ENCODE assay signal across 8 cellular contexts in genomic region chr15:55289011-55289572, GRCh38. TPM values are rescaled to one million over a fixed set of nuclear protein-coding genes. Genes with fewer than 3 reads are reported as not detected.
A peak's percentile ranks its signal among the peaks of the same experiment; 100 is the strongest.
DNase-seq lines count a peak whose midpoint lies in the region; ATAC-seq and TF ChIP-seq lines count a peak whose summit lies in the region.

No MANE protein-coding gene starts in this region.

- 3 to 6% methylated on average over 4 to 13 of the region's 15 CpGs for WGBS in esophagus squamous epithelium, 2 donors

- TF ChIP-seq CTCF in esophagus squamous epithelium (IDR thresholded peaks at IDR 0.05) (no peak), nephron progenitor cell (IDR thresholded peaks at IDR 0.05) (no peak)

- ATAC-seq in GM19035 (IDR thresholded peaks at IDR 0.05; ENCODE audit: unreplicated experiment): peak; percentile 11
- peak; percentile 13 for ATAC-seq in activated CD8-positive, alpha-beta memory T cell treated with anti-CD3 and anti-CD28 coated beads, Interleukin-2, amount 10 ng/mL, durations not matched to agents 7 days and 5 days

- H3K9me3 Mint-ChIP-seq in activated CD8-positive, alpha-beta memory T cell treated with anti-CD3 and anti-CD28 coated beads, Interleukin-2, amount 10 ng/mL, durations not matched to agents 7 days and 5 days (ENCODE audit: low read depth): no peaks in the 10 kb centered on the region
- no peaks in the 10 kb centered on the region for H3K9me3 Mint-ChIP-seq in nephron progenitor cell

- no peaks in the 10 kb centered on the region for H3K36me3 ChIP-seq in esophagus squamous epithelium

- H3K27ac ChIP-seq in esophagus squamous epithelium: peak overlapping the region; percentile 92 to 96 (median 96)

- TF ChIP-seq POLR2A in esophagus squamous epithelium (IDR thresholded peaks at IDR 0.05): peak in 1 of 4 donors; percentile 11

- H3K4me3 ChIP-seq in esophagus squamous epithelium: peak overlapping the region; percentile 77 to 92 (median 78)

- H3K27me3 ChIP-seq in esophagus squamous epithelium: no peaks in the 10 kb centered on the region

- H3K27me3 Mint-ChIP-seq in activated CD8-positive, alpha-beta memory T cell treated with anti-CD3 and anti-CD28 coated beads, Interleukin-2, amount 10 ng/mL, durations not matched to agents 7 days and 5 days: no peaks in the 10 kb centered on the region
- H3K27me3 Mint-ChIP-seq in nephron progenitor cell (ENCODE audit: low read depth, poor library complexity): peaks cover 6% of the 10 kb centered on the region

- H3K36me3 Mint-ChIP-seq in activated CD8-positive, alpha-beta memory T cell treated with anti-CD3 and anti-CD28 coated beads, Interleukin-2, amount 10 ng/mL, durations not matched to agents 7 days and 5 days: peaks cover 37% of the 10 kb centered on the region
- peaks cover 4% of the 10 kb centered on the region for H3K36me3 Mint-ChIP-seq in nephron progenitor cell (ENCODE audit: low read depth)

- intact Hi-C loops in esophagus squamous epithelium (cut with DNase I): loop anchor here (2.0 kb wide), 1 partner anchor 70 kb away; no protein-coding TSS in a partner anchor

- H3K4me1 ChIP-seq in esophagus squamous epithelium: peaks cover 0 to 38% (median 14%) of the 10 kb centered on the region in 3 donors

- peaks cover 40% of the 10 kb centered on the region for H3K4me1 Mint-ChIP-seq in activated CD8-positive, alpha-beta memory T cell treated with anti-CD3 and anti-CD28 coated beads, Interleukin-2, amount 10 ng/mL, durations not matched to agents 7 days and 5 days
- peaks cover 9% of the 10 kb centered on the region for H3K4me1 Mint-ChIP-seq in nephron progenitor cell

- peak overlapping the region; percentile 95 for H3K4me3 Mint-ChIP-seq in activated CD8-positive, alpha-beta memory T cell treated with anti-CD3 and anti-CD28 coated beads, Interleukin-2, amount 10 ng/mL, durations not matched to agents 7 days and 5 days
- H3K4me3 Mint-ChIP-seq in nephron progenitor cell: peak overlapping the region; percentile 86

- no peaks in the 10 kb centered on the region for H3K9me3 ChIP-seq in esophagus squamous epithelium

- H3K27ac Mint-ChIP-seq in activated CD8-positive, alpha-beta memory T cell treated with anti-CD3 and anti-CD28 coated beads, Interleukin-2, amount 10 ng/mL, durations not matched to agents 7 days and 5 days: peak overlapping the region; percentile 94
- H3K27ac Mint-ChIP-seq in nephron progenitor cell: no peak overlapping the region

- CTCF ChIA-PET in activated CD8-positive, alpha-beta memory T cell treated with anti-CD3 and anti-CD28 coated beads, Interleukin-2, amount 10 ng/mL, durations not matched to agents 7 days and 5 days (lab: Charles Lee): interaction anchor here (0.7 to 10.8 kb wide), 4 partner anchors 22 to 91 kb away, joined by 3 to 100 read pairs (median 9); no protein-coding TSS in a partner anchor

- peak; percentile 73 to 82 for DNase-seq in AML-193 (lab: John Stamatoyannopoulos, UW)
- peak; percentile 26 for DNase-seq in LoVo (ENCODE audit: low spot score)
- DNase-seq in activated CD8-positive, alpha-beta memory T cell treated with anti-CD3 and anti-CD28 coated beads, Interleukin-2, amount 10 ng/mL, durations not matched to agents 7 days and 5 days: peak; percentile 71
- no peak for DNase-seq in esophagus squamous epithelium (lab: John Stamatoyannopoulos, UW)
- DNase-seq in nephron progenitor cell: peak; percentile 25
- DNase-seq in NCI-H774 (lab: John Stamatoyannopoulos, UW): no peak
- no peak for DNase-seq in COR-L47 (lab: John Stamatoyannopoulos, UW)

RNA-seq across cellular contexts. Expression of gene RAB27A, which starts 0.5 kb away (rescaled TPM):
- total RNA-seq in activated CD8-positive, alpha-beta memory T cell treated with anti-CD3 and anti-CD28 coated beads, Interleukin-2, amount 10 ng/mL, durations not matched to agents 7 days and 5 days: 100 to 1,000 TPM; 136 to 149 TPM
- 10 to 100 TPM in 3 of 4 donors, 1 to 10 TPM in 1; 8.7 to 16.2 (median 11.7) TPM for total RNA-seq in esophagus squamous epithelium

RNA-seq across cellular contexts. Expression of gene PIGBOS1, which starts 29.8 kb away (rescaled TPM):
- 10 to 100 TPM; 13.2 to 14.3 TPM for total RNA-seq in activated CD8-positive, alpha-beta memory T cell treated with anti-CD3 and anti-CD28 coated beads, Interleukin-2, amount 10 ng/mL, durations not matched to agents 7 days and 5 days
- 10 to 100 TPM in 2 of 4 donors, 1 to 10 TPM in 2; 2.6 to 13.5 (median 9.9) TPM for total RNA-seq in esophagus squamous epithelium

RNA-seq across cellular contexts. Expression of gene PIGB, which starts 29.9 kb away (rescaled TPM):
- total RNA-seq in activated CD8-positive, alpha-beta memory T cell treated with anti-CD3 and anti-CD28 coated beads, Interleukin-2, amount 10 ng/mL, durations not matched to agents 7 days and 5 days: 10 to 100 TPM; 29.8 to 31.2 TPM
- total RNA-seq in esophagus squamous epithelium: 10 to 100 TPM in 3 of 4 donors, 1 to 10 TPM in 1; 5.9 to 16.5 (median 13.0) TPM

Comparison
In these comparisons a context has a peak if more than half of its experiments do, and no peak if none do; other contexts are left out.
1. DNase-seq: peak in AML-193 (2 of 2), LoVo (single experiment), activated CD8-positive, alpha-beta memory T cell treated with anti-CD3 and anti-CD28 coated beads, Interleukin-2, amount 10 ng/mL, durations not matched to agents 7 days and 5 days (single experiment) and nephron progenitor cell (single experiment); none in esophagus squamous epithelium (single experiment), NCI-H774 (single experiment) and COR-L47 (single experiment).
2. RNA of gene RAB27A, which starts 0.5 kb away (total RNA-seq): 136 to 149 TPM in activated CD8-positive, alpha-beta memory T cell treated with anti-CD3 and anti-CD28 coated beads, Interleukin-2, amount 10 ng/mL, durations not matched to agents 7 days and 5 days; 8.7 to 16.2 TPM in esophagus squamous epithelium; every median in the first group is over 4 times any median in the second.